8 cellular contexts compared by ENCODE assay signal in genomic region chr17:73166731-73167581, GRCh38. TPM values are rescaled to one million over a fixed set of nuclear protein-coding genes. Genes with fewer than 3 reads are reported as not detected.
DNase-seq lines count a peak whose midpoint lies in the region; ATAC-seq and TF ChIP-seq lines count a peak whose summit lies in the region.

No MANE protein-coding gene starts in this region.

- H3K9me3 Mint-ChIP-seq in endodermal cell = no peaks in the 10 kb centered on the region
- no peaks in the 10 kb centered on the region for H3K9me3 Mint-ChIP-seq in stimulated activated naive CD8-positive, alpha-beta T cell treated with anti-CD3 and anti-CD28 coated beads, Interleukin-15, amount 100 ng/mL, for 72 hours

- peaks cover 14% of the 10 kb centered on the region for H3K36me3 Mint-ChIP-seq in endodermal cell (ENCODE audit: low read depth)

- peak overlapping the region; percentile 73 for H3K4me3 Mint-ChIP-seq in endodermal cell
- H3K4me3 Mint-ChIP-seq in stimulated activated naive CD8-positive, alpha-beta T cell treated with anti-CD3 and anti-CD28 coated beads, Interleukin-15, amount 100 ng/mL, for 72 hours = peak overlapping the region; percentile 76 to 78

- TF ChIP-seq CTCF in AG04449 (IDR thresholded peaks at IDR 0.05; ENCODE audit: insufficient read depth, low read length, missing control alignments) = no peak
- TF ChIP-seq CTCF in endodermal cell (conservative IDR thresholded peaks at IDR 0.05) = no peak
- TF ChIP-seq CTCF in prostate gland (IDR thresholded peaks at IDR 0.05) = no peak

- H3K27ac ChIP-seq in endodermal cell (ENCODE audit: low read depth, low read length) = no peak overlapping the region
- H3K27ac ChIP-seq in prostate gland = no peak overlapping the region

- WGBS in endodermal cell (ENCODE audit: insufficient coverage in 1 of 2, insufficient read length in 1 of 2), 2 experiments = 81 to 85% methylated on average over 7 to 8 of the region's 8 CpGs
- 71% methylated on average over 8 of the region's 8 CpGs for WGBS in prostate gland

- H3K9ac ChIP-seq in endodermal cell (ENCODE audit: extremely low read depth, low read length, poor library complexity, severe bottlenecking) = no peak overlapping the region

- intact Hi-C loops in prostate gland (cut with DNase I) = no loop called here

- H3K27ac Mint-ChIP-seq in endodermal cell = no peak overlapping the region
- no peak overlapping the region for H3K27ac Mint-ChIP-seq in stimulated activated naive CD8-positive, alpha-beta T cell treated with anti-CD3 and anti-CD28 coated beads, Interleukin-15, amount 100 ng/mL, for 72 hours

- H3K36me3 ChIP-seq in endodermal cell (ENCODE audit: control insufficient read depth, insufficient read depth, low read length) (peaks cover 37% of the 10 kb centered on the region), prostate gland (no peaks in the 10 kb centered on the region)

- DNase-seq in AG04449 (ENCODE audit: low read depth, low spot score) (no peak), NCI-H524 (lab: John Stamatoyannopoulos, UW) (peak; percentile 80 to 91), endodermal cell (no peak), prostate gland (ENCODE audit: low spot score) (no peak)
- DNase-seq in stimulated activated naive CD8-positive, alpha-beta T cell treated with anti-CD3 and anti-CD28 coated beads, Interleukin-15, amount 100 ng/mL, for 72 hours = peak; percentile 24 to 45
- no peak for DNase-seq in stimulated activated CD4-positive, alpha-beta T cell treated with anti-CD3 and anti-CD28 coated beads, Interleukin-12 subunit alpha, Interleukin-12 subunit beta, amount 100 ng/mL, for 4 hours

- CTCF ChIA-PET in AG04449 (lab: Yijun Ruan, JAX) = interaction anchor here (1.1 to 3.8 kb wide), 9 partner anchors 11 to 610 kb away, joined by 3 to 20 read pairs (median 5); no protein-coding TSS in a partner anchor

- no peak for TF ChIP-seq POLR2A in prostate gland (IDR thresholded peaks at IDR 0.05)

- H3K4me1 Mint-ChIP-seq in endodermal cell = peaks cover 58% of the 10 kb centered on the region
- H3K4me1 Mint-ChIP-seq in stimulated activated naive CD8-positive, alpha-beta T cell treated with anti-CD3 and anti-CD28 coated beads, Interleukin-15, amount 100 ng/mL, for 72 hours = peaks cover 50% of the 10 kb centered on the region

- peaks cover 68% of the 10 kb centered on the region for H3K27me3 Mint-ChIP-seq in endodermal cell (ENCODE audit: insufficient read depth)
- peaks cover 83% of the 10 kb centered on the region for H3K27me3 Mint-ChIP-seq in stimulated activated naive CD8-positive, alpha-beta T cell treated with anti-CD3 and anti-CD28 coated beads, Interleukin-15, amount 100 ng/mL, for 72 hours

- H3K4me1 ChIP-seq in endodermal cell (ENCODE audit: control insufficient read depth, insufficient read depth, low read length) = peaks cover 12% of the 10 kb centered on the region
- H3K4me1 ChIP-seq in prostate gland (replicated peaks) = no peaks in the 10 kb centered on the region

- H3K9me3 ChIP-seq in endodermal cell (ENCODE audit: control insufficient read depth, low read length) (no peaks in the 10 kb centered on the region), prostate gland (no peaks in the 10 kb centered on the region)

- H3K4me3 ChIP-seq in AG04449 (ENCODE audit: low read depth, low read length) (peak overlapping the region; percentile 54), endodermal cell (ENCODE audit: low read length) (peak overlapping the region; percentile 91), prostate gland (no peak overlapping the region)

- H3K27me3 ChIP-seq in endodermal cell (ENCODE audit: control insufficient read depth, insufficient read depth, low read length, poor library complexity, severe bottlenecking) (peaks cover 47% of the 10 kb centered on the region), prostate gland (replicated peaks; ENCODE audit: insufficient read depth) (peaks cover 21% of the 10 kb centered on the region)

- POLR2A ChIA-PET in AG04449 (lab: Yijun Ruan, JAX) = no interaction called here

- ATAC-seq in GM18867 (IDR thresholded peaks at IDR 0.05; ENCODE audit: unreplicated experiment) (peak; percentile 36), GM19023 (IDR thresholded peaks at IDR 0.05; ENCODE audit: unreplicated experiment) (no peak)
- peak; percentile 90 for ATAC-seq in stimulated activated naive CD8-positive, alpha-beta T cell treated with anti-CD3 and anti-CD28 coated beads, Interleukin-15, amount 100 ng/mL, for 72 hours

RNA-seq across cellular contexts. Expression of gene SSTR2, which starts 2.1 kb away (rescaled TPM):
- 1 to 10 TPM; 4.2 to 4.4 TPM for total RNA-seq in endodermal cell
- polyA plus RNA-seq in endodermal cell (2013, experiment 1 of 2) = 12.0 TPM
- 12.0 TPM for polyA plus RNA-seq in endodermal cell (2013, experiment 2 of 2)
- total RNA-seq in prostate gland = under 1 TPM; 0.40 to 0.46 TPM

RNA-seq across cellular contexts. Expression of gene COG1, which starts 25.9 kb away (rescaled TPM):
- total RNA-seq in endodermal cell (10 to 100 TPM; 27.1 to 27.8 TPM), prostate gland (10 to 100 TPM; 34.6 to 52.5 TPM)
- 34.3 TPM for polyA plus RNA-seq in endodermal cell (2013, experiment 1 of 2)
- 31.3 TPM for polyA plus RNA-seq in endodermal cell (2013, experiment 2 of 2)

Comparison
In these comparisons a context has a peak if more than half of its experiments do, and no peak if none do; other contexts are left out.
1. DNase-seq: peak in NCI-H524 (2 of 2) and stimulated activated naive CD8-positive, alpha-beta T cell treated with anti-CD3 and anti-CD28 coated beads, Interleukin-15, amount 100 ng/mL, for 72 hours (2 of 2); none in AG04449 (single experiment), endodermal cell (single experiment), prostate gland (single experiment) and stimulated activated CD4-positive, alpha-beta T cell treated with anti-CD3 and anti-CD28 coated beads, Interleukin-12 subunit alpha, Interleukin-12 subunit beta, amount 100 ng/mL, for 4 hours (single experiment).
2. H3K4me3 ChIP-seq: peak in AG04449 (single experiment) and endodermal cell (single experiment); none in prostate gland (0 of 2).